Comparison of ENCODE assay signal across 15 cellular contexts in the genomic region with DNA sequence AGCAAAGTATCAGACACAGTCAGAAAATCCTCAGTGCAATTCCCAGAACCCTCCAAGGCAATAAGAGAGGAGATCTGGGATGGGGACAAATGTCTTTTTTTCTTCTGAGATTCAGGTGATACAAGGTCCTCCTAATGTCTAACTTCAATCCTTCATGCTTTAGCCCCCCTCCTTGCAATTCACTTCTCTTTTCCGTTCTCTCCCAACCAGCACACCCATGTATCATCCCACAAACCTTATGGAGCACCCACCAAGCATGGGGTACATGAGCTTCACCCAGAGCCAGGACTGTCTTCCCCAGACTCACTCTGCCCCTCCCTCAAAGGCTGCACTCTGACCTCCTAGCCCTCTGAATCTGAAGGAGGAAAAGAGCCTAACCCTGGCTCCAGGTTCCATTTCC. TPM values are rescaled to one million over a fixed set of nuclear protein-coding genes. Genes with fewer than 3 reads are reported as not detected.
DNase-seq lines count a peak whose midpoint lies in the region; ATAC-seq and TF ChIP-seq lines count a peak whose summit lies in the region.
"Had no signal": no experiment of that assay in that cellular context is flagged by ENCODE, and none has a peak within 500 bp of the region (broad histone marks: within the 10 kb centered on the region; RNA-seq: fewer than 3 reads in every experiment).

No MANE protein-coding gene starts in this region.

- whole genome bisulfite sequencing in suprapubic skin: 71% methylated on average over 1 of the region's 1 CpG

- H3F3A ChIP-seq in Loucy (ENCODE audit: low read depth): no peaks in the 10 kb centered on the region
- H3F3A ChIP-seq in PC-9 (ENCODE audit: insufficient read depth, low read depth): peaks cover 8% of the 10 kb centered on the region; the same call in 1 of the 2 replicates

- H4K20me1 ChIP-seq in Loucy (ENCODE audit: insufficient read depth, low read length, poor library complexity, severe bottlenecking) (peaks cover 26% of the 10 kb centered on the region), PC-9 (ENCODE audit: insufficient read depth) (peaks cover 4% of the 10 kb centered on the region; the same call in 1 of the 2 replicates)

- TF ChIP-seq EP300 in suprapubic skin (IDR thresholded peaks at IDR 0.05): no peak

- H3K27ac Mint-ChIP-seq in brain: peak overlapping the region in 4 of 5 experiments; percentile 51 to 72 (median 62)
- peak overlapping the region; percentile 4 to 84 (median 54) for H3K27ac Mint-ChIP-seq in naive B cell
- H3K27ac Mint-ChIP-seq in activated CD4-positive, alpha-beta memory T cell treated with anti-CD3 and anti-CD28 coated beads, Interleukin-2, amount 10 ng/mL, durations not matched to agents 7 days and 5 days: no peak overlapping the region
- H3K27ac Mint-ChIP-seq: T-helper 1 cell treated with Interleukin-12 subunit alpha and Interleukin-12 subunit beta and Interleukin-4 antibody, amounts not matched to agents 30 μg/mL and 1 μg/mL, for 36 hours; WTC11 had no signal

- H3K4me1 Mint-ChIP-seq in brain (peaks cover 95% of the 10 kb centered on the region), naive B cell (peaks cover 49 to 79% (median 59%) of the 10 kb centered on the region in 3 donors)
- H3K4me1 Mint-ChIP-seq in activated CD4-positive, alpha-beta memory T cell treated with anti-CD3 and anti-CD28 coated beads, Interleukin-2, amount 10 ng/mL, durations not matched to agents 7 days and 5 days: peaks cover 5% of the 10 kb centered on the region

- H3K9me3 ChIP-seq in Loucy (ENCODE audit: insufficient read depth, low read depth, low read length): no peaks in the 10 kb centered on the region
- H3K9me3 ChIP-seq in suprapubic skin: no peaks in the 10 kb centered on the region
- H3K9me3 ChIP-seq in PC-9 (ENCODE audit: insufficient read depth, low read depth): no peaks in the 10 kb centered on the region

- ATAC-seq in naive B cell (ENCODE audit: low read depth in 2 of 2): no peak
- ATAC-seq: WTC11 had no signal

- H3K36me3 ChIP-seq in Loucy (ENCODE audit: insufficient read depth, low read length): no peaks in the 10 kb centered on the region
- peaks cover 35% of the 10 kb centered on the region for H3K36me3 ChIP-seq in suprapubic skin
- no peaks in the 10 kb centered on the region for H3K36me3 ChIP-seq in PC-9 (ENCODE audit: low read depth)

- no TSS peak for BruUV-seq in PC-9 (replicated peaks; lab: Mats Ljungman, UMichigan)

- H3K79me2 ChIP-seq in Loucy (ENCODE audit: insufficient read depth, low read length) (peaks cover 72% of the 10 kb centered on the region), PC-9 (ENCODE audit: low read depth) (no peaks in the 10 kb centered on the region)

- peaks cover 65% of the 10 kb centered on the region for H3K4me1 ChIP-seq in Loucy (ENCODE audit: insufficient read depth, low read length, poor library complexity, severe bottlenecking)
- H3K4me1 ChIP-seq in suprapubic skin: peaks cover 90% of the 10 kb centered on the region
- peaks cover 38% of the 10 kb centered on the region for H3K4me1 ChIP-seq in PC-9 (replicated peaks; ENCODE audit: insufficient read depth)

- POLR2A ChIA-PET in PC-9 (lab: Charles Lee; ENCODE audit: unreplicated experiment): no interaction called here
- POLR2A ChIA-PET in activated CD4-positive, alpha-beta memory T cell treated with anti-CD3 and anti-CD28 coated beads, Interleukin-2, amount 10 ng/mL, durations not matched to agents 7 days and 5 days (lab: Charles Lee): interaction anchor here (2.8 kb wide), 1 partner anchor 10 kb away, joined by 12 read pairs; the partner anchor contains the start of gene HDAC5

- H2AFZ ChIP-seq in Loucy (ENCODE audit: low read length) (no peak overlapping the region), PC-9 (no peak overlapping the region)

- H3K27me3 ChIP-seq in Loucy (ENCODE audit: insufficient read depth, low read length, poor library complexity, severe bottlenecking): no peaks in the 10 kb centered on the region
- H3K27me3 ChIP-seq in suprapubic skin: no peaks in the 10 kb centered on the region
- H3K27me3 ChIP-seq in PC-9 (ENCODE audit: insufficient read depth, low read depth): no peaks in the 10 kb centered on the region

- H3K9me2 ChIP-seq in Loucy (replicated peaks; ENCODE audit: low read depth, low read length) (no peaks in the 10 kb centered on the region), PC-9 (ENCODE audit: insufficient read depth) (no peaks in the 10 kb centered on the region)

- no peaks in the 10 kb centered on the region for H3K9me3 Mint-ChIP-seq in brain
- H3K9me3 Mint-ChIP-seq in naive B cell: no peaks in the 10 kb centered on the region
- H3K9me3 Mint-ChIP-seq in activated CD4-positive, alpha-beta memory T cell treated with anti-CD3 and anti-CD28 coated beads, Interleukin-2, amount 10 ng/mL, durations not matched to agents 7 days and 5 days: no peaks in the 10 kb centered on the region
- H3K9me3 Mint-ChIP-seq: H9; T-helper 1 cell treated with Interleukin-12 subunit alpha and Interleukin-12 subunit beta and Interleukin-4 antibody, amounts not matched to agents 30 μg/mL and 1 μg/mL, for 36 hours; WTC11 had no signal

- no peak overlapping the region for H3K4me3 Mint-ChIP-seq in brain
- H3K4me3 Mint-ChIP-seq in naive B cell: peak overlapping the region in 2 of 8 donors; percentile 47 to 58
- H3K4me3 Mint-ChIP-seq in activated CD4-positive, alpha-beta memory T cell treated with anti-CD3 and anti-CD28 coated beads, Interleukin-2, amount 10 ng/mL, durations not matched to agents 7 days and 5 days: no peak overlapping the region
- H3K4me3 Mint-ChIP-seq: H9; T-helper 1 cell treated with Interleukin-12 subunit alpha and Interleukin-12 subunit beta and Interleukin-4 antibody, amounts not matched to agents 30 μg/mL and 1 μg/mL, for 36 hours; WTC11 had no signal

- intact Hi-C loops in PC-9 (cut with micrococcal nuclease; ENCODE audit: unreplicated experiment): no loop called here

- H3K9ac ChIP-seq in Loucy (ENCODE audit: low read depth, low read length, poor library complexity, severe bottlenecking): peak overlapping the region; percentile 86

- no peaks in the 10 kb centered on the region for H3K27me3 Mint-ChIP-seq in brain
- no peaks in the 10 kb centered on the region for H3K27me3 Mint-ChIP-seq in naive B cell
- H3K27me3 Mint-ChIP-seq in activated CD4-positive, alpha-beta memory T cell treated with anti-CD3 and anti-CD28 coated beads, Interleukin-2, amount 10 ng/mL, durations not matched to agents 7 days and 5 days: no peaks in the 10 kb centered on the region

- TF ChIP-seq CTCF in Loucy (conservative IDR thresholded peaks at IDR 0.05; ENCODE audit: low read length) (no peak), brain (conservative IDR thresholded peaks at IDR 0.05) (no peak), suprapubic skin (IDR thresholded peaks at IDR 0.05) (no peak), PC-9 (conservative IDR thresholded peaks at IDR 0.05) (no peak)

- no peak for DNase-seq in naive B cell
- DNase-seq in suprapubic skin (ENCODE audit: low spot score in 2 of 2): no peak
- DNase-seq in NCI-H82 (lab: John Stamatoyannopoulos, UW): no peak
- DNase-seq in PC-9: no peak
- no peak for DNase-seq in activated CD4-positive, alpha-beta memory T cell treated with anti-CD3 and anti-CD28 coated beads, Interleukin-2, amount 10 ng/mL, durations not matched to agents 7 days and 5 days
- DNase-seq: DMS53, H9, NCI-H1417 had no signal

- H3K4me3 ChIP-seq in Loucy (ENCODE audit: low read length, poor library complexity, severe bottlenecking): no peak overlapping the region
- no peak overlapping the region for H3K4me3 ChIP-seq in suprapubic skin
- no peak overlapping the region for H3K4me3 ChIP-seq in PC-9

- peak overlapping the region; percentile 14 for H3K27ac ChIP-seq in suprapubic skin
- no peak overlapping the region for H3K27ac ChIP-seq in PC-9

- TF ChIP-seq POLR2A in suprapubic skin (IDR thresholded peaks at IDR 0.05): no peak

- H3K4me2 ChIP-seq in Loucy (ENCODE audit: low read depth, low read length, poor library complexity, severe bottlenecking): no peak overlapping the region
- no peak overlapping the region for H3K4me2 ChIP-seq in PC-9

- H3K36me3 Mint-ChIP-seq in brain: peaks cover 11% of the 10 kb centered on the region
- no peaks in the 10 kb centered on the region for H3K36me3 Mint-ChIP-seq in naive B cell
- peaks cover 3% of the 10 kb centered on the region for H3K36me3 Mint-ChIP-seq in activated CD4-positive, alpha-beta memory T cell treated with anti-CD3 and anti-CD28 coated beads, Interleukin-2, amount 10 ng/mL, durations not matched to agents 7 days and 5 days (ENCODE audit: low read depth)
- H3K36me3 Mint-ChIP-seq: WTC11 had no signal

- CTCF ChIA-PET in PC-9 (lab: Charles Lee): no interaction called here
- CTCF ChIA-PET in activated CD4-positive, alpha-beta memory T cell treated with anti-CD3 and anti-CD28 coated beads, Interleukin-2, amount 10 ng/mL, durations not matched to agents 7 days and 5 days (lab: Charles Lee): no interaction called here

RNA-seq across cellular contexts. Expression of gene HDAC5, which starts 10.1 kb away (rescaled TPM):
- polyA plus RNA-seq in brain (ENCODE audit: insufficient read depth, low read depth, low replicate concordance) (123 TPM), naive B cell (ENCODE audit: low read depth in 6 of 6) (10 to 100 TPM; 27.5 to 79.5 (median 41.2) TPM)
- total RNA-seq in suprapubic skin (100 to 1,000 TPM; 135 to 197 (median 168) TPM), PC-9 (2021) (24.0 and 40.5 TPM in 2 replicates)
- total RNA-seq in activated CD4-positive, alpha-beta memory T cell treated with anti-CD3 and anti-CD28 coated beads, Interleukin-2, amount 10 ng/mL, durations not matched to agents 7 days and 5 days: 10 to 100 TPM; 42.2 to 42.7 TPM

RNA-seq across cellular contexts. Expression of gene HROB, which starts 28.3 kb away (rescaled TPM):
- polyA plus RNA-seq in brain (ENCODE audit: insufficient read depth, low read depth, low replicate concordance) (3.9 TPM), naive B cell (ENCODE audit: low read depth in 6 of 6) (1 to 10 TPM in 3 of 6 donors, under 1 TPM in 2, not detected in 1; 0.63 to 1.4 (median 1.2) TPM)
- total RNA-seq in suprapubic skin (1 to 10 TPM; 1.6 to 3.7 (median 2.4) TPM), PC-9 (2021) (14.5 and 15.7 TPM in 2 replicates)
- 10 to 100 TPM; 13.4 to 13.5 TPM for total RNA-seq in activated CD4-positive, alpha-beta memory T cell treated with anti-CD3 and anti-CD28 coated beads, Interleukin-2, amount 10 ng/mL, durations not matched to agents 7 days and 5 days

RNA-seq across cellular contexts. Expression of gene G6PC3, which starts 42.8 kb away (rescaled TPM):
- polyA plus RNA-seq in brain (ENCODE audit: insufficient read depth, low read depth, low replicate concordance) (187 TPM), naive B cell (ENCODE audit: low read depth in 6 of 6) (10 to 100 TPM; 19.2 to 28.0 (median 24.6) TPM)
- total RNA-seq in suprapubic skin (10 to 100 TPM; 12.7 to 20.4 (median 15.4) TPM), PC-9 (2021) (69.3 and 70.9 TPM in 2 replicates)
- total RNA-seq in activated CD4-positive, alpha-beta memory T cell treated with anti-CD3 and anti-CD28 coated beads, Interleukin-2, amount 10 ng/mL, durations not matched to agents 7 days and 5 days: 10 to 100 TPM; 19.3 to 19.9 TPM

RNA-seq across cellular contexts. Expression of gene LSM12, which starts 46.9 kb away (rescaled TPM):
- polyA plus RNA-seq in brain (ENCODE audit: insufficient read depth, low read depth, low replicate concordance) (45.1 TPM), naive B cell (ENCODE audit: low read depth in 6 of 6) (10 to 100 TPM; 48.1 to 99.0 (median 80.5) TPM)
- total RNA-seq in suprapubic skin (10 to 100 TPM; 27.8 to 44.6 (median 33.3) TPM), PC-9 (2021) (60.9 and 62.7 TPM in 2 replicates)
- 10 to 100 TPM; 61.1 to 62.8 TPM for total RNA-seq in activated CD4-positive, alpha-beta memory T cell treated with anti-CD3 and anti-CD28 coated beads, Interleukin-2, amount 10 ng/mL, durations not matched to agents 7 days and 5 days

RNA-seq across cellular contexts. Expression of gene ASB16, which starts 57.1 kb away (rescaled TPM):
- 0.92 TPM for polyA plus RNA-seq in brain (ENCODE audit: insufficient read depth, low read depth, low replicate concordance)
- under 1 TPM in 4 of 6 donors, not detected in 2; 0.19 to 0.43 (median 0.31) TPM for polyA plus RNA-seq in naive B cell (ENCODE audit: low read depth in 6 of 6)
- not detected for total RNA-seq in suprapubic skin
- total RNA-seq in PC-9 (2021): not detected in 2 replicates
- total RNA-seq in activated CD4-positive, alpha-beta memory T cell treated with anti-CD3 and anti-CD28 coated beads, Interleukin-2, amount 10 ng/mL, durations not matched to agents 7 days and 5 days: under 1 TPM in 1 of 2 experiments, not detected in 1; 0.38 TPM
- total RNA-seq: LHCN-M2, pulmonary artery endothelial cell had no signal
- polyA plus RNA-seq: BJ had no signal
